23 cellular contexts compared by ENCODE assay signal in the genomic region with DNA sequence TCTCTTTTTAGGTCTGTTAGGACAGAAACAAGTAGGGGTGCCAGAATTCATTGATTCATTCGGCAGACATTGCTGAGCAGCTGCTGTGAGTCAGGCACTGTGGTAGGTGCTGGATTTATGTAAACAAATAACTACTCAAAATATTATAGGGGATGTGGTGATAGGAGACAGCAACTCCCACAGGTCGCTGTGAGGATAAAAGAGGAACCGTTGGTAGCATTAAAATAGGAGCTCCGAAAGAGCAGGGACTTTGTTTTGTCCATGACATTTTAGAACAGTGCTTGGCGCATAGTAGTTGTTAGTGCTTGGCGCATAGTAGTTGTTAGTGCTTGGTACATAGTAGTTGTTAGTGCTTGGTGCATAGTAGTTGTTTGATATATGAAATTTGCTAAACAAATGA. TPM values are rescaled to one million over a fixed set of nuclear protein-coding genes. Genes with fewer than 3 reads are reported as not detected.
DNase-seq lines count a peak whose midpoint lies in the region; ATAC-seq, FAIRE-seq and TF ChIP-seq lines count a peak whose summit lies in the region.
"Had no signal": no experiment of that assay in that cellular context is flagged by ENCODE, and none has a peak within 500 bp of the region (broad histone marks: within the 10 kb centered on the region; RNA-seq: fewer than 3 reads in every experiment).

No MANE protein-coding gene starts in this region.

- CTCF ChIA-PET in WTC11 (lab: Charles Lee), result no interaction called here

- H3K27ac ChIP-seq in HL-60 (replicated peaks), result no peak overlapping the region
- H3K27ac ChIP-seq: ascending aorta, lower lobe of right lung, Peyer's patch, thoracic aorta, VCaP had no signal

- H3K4me3 Mint-ChIP-seq in WTC11, result no peak overlapping the region
- H3K4me3 Mint-ChIP-seq: activated CD4-positive, alpha-beta memory T cell treated with anti-CD3 and anti-CD28 coated beads for 36 hours; activated naive CD4-positive, alpha-beta T cell treated with anti-CD3 and anti-CD28 coated beads, Interleukin-2, amount 10 ng/mL, durations not matched to agents 7 days and 5 days; GM23338 had no signal

- H3K27me3 ChIP-seq in HL-60 (ENCODE audit: insufficient read depth, poor library complexity, severe bottlenecking), result no peaks in the 10 kb centered on the region
- H3K27me3 ChIP-seq: ascending aorta, Peyer's patch had no signal

- TF ChIP-seq CTCF in HL-60 (IDR thresholded peaks at IDR 0.05; ENCODE audit: insufficient read depth, low read length) (no peak), WTC11 (IDR thresholded peaks at IDR 0.05) (no peak)

- no peaks in the 10 kb centered on the region for H3K36me3 Mint-ChIP-seq in WTC11
- H3K36me3 Mint-ChIP-seq: activated CD4-positive, alpha-beta memory T cell treated with anti-CD3 and anti-CD28 coated beads for 36 hours; activated naive CD4-positive, alpha-beta T cell treated with anti-CD3 and anti-CD28 coated beads, Interleukin-2, amount 10 ng/mL, durations not matched to agents 7 days and 5 days had no signal

- intact Hi-C loops in left colon (cut with DNase I, micrococcal nuclease), result no loop called here

- FAIRE-seq in GM19239 (lab: Jason Lieb, UNC), result no peak
- FAIRE-seq: islet of Langerhans had no signal

- no peak overlapping the region for H3K27ac Mint-ChIP-seq in WTC11
- H3K27ac Mint-ChIP-seq: activated CD4-positive, alpha-beta memory T cell treated with anti-CD3 and anti-CD28 coated beads for 36 hours; activated naive CD4-positive, alpha-beta T cell treated with anti-CD3 and anti-CD28 coated beads, Interleukin-2, amount 10 ng/mL, durations not matched to agents 7 days and 5 days; GM23338 had no signal

- H3K27me3 Mint-ChIP-seq in WTC11 (ENCODE audit: low read depth), result no peaks in the 10 kb centered on the region
- H3K27me3 Mint-ChIP-seq: activated CD4-positive, alpha-beta memory T cell treated with anti-CD3 and anti-CD28 coated beads for 36 hours had no signal

- ATAC-seq in WTC11, result no peak
- ATAC-seq in left colon, result no peak
- ATAC-seq: GM23338, lower lobe of right lung had no signal

- POLR2A ChIA-PET in WTC11 (lab: Charles Lee), result no interaction called here

- H3K9me3 Mint-ChIP-seq in WTC11, result no peaks in the 10 kb centered on the region
- H3K9me3 Mint-ChIP-seq: activated CD4-positive, alpha-beta memory T cell treated with anti-CD3 and anti-CD28 coated beads for 36 hours; activated naive CD4-positive, alpha-beta T cell treated with anti-CD3 and anti-CD28 coated beads, Interleukin-2, amount 10 ng/mL, durations not matched to agents 7 days and 5 days; GM23338 had no signal

- DNase-seq in HL-60 (ENCODE audit: low read depth in 1 of 2, low spot score in 1 of 2) (peak; percentile 33 to 58), NOMO-1 treated with dmso at 0.1 percent for 144 hours (lab: John Stamatoyannopoulos, UW; ENCODE audit: unreplicated experiment) (peak; percentile 38), WTC11 (ENCODE audit: low spot score) (no peak), myocyte (ENCODE audit: low read depth) (peak; percentile 24), left colon (no peak), GM19239 (ENCODE audit: insufficient read length, low spot score) (no peak), NCI-H1436 (lab: John Stamatoyannopoulos, UW) (no peak)
- DNase-seq: activated CD4-positive, alpha-beta memory T cell treated with anti-CD3 and anti-CD28 coated beads for 36 hours; activated naive CD4-positive, alpha-beta T cell treated with anti-CD3 and anti-CD28 coated beads, Interleukin-2, amount 10 ng/mL, durations not matched to agents 7 days and 5 days; activated T-cell treated with anti-CD3 and anti-CD28 coated beads, Interleukin-2, amount 50 U/mL, for 1 hour; COR-L47; lower lobe of right lung; NCI-H146; NCI-H2171 treated with DMSO at 0.1 percent for 48 hours; nucleus accumbens; Peyer's patch; retina had no signal

- no peaks in the 10 kb centered on the region for H3K4me1 Mint-ChIP-seq in WTC11
- H3K4me1 Mint-ChIP-seq: GM23338 had no signal

- H3K4me3 ChIP-seq in HL-60 (replicated peaks; ENCODE audit: insufficient read depth, low read length), result no peak overlapping the region
- H3K4me3 ChIP-seq: ascending aorta, GM23338, lower lobe of right lung, Peyer's patch, thoracic aorta had no signal

TF ChIP-seq in WTC11, 78 proteins besides CTCF, POLR2A, EP300 and RAD21:
- TF ChIP-seq GTF2I (CRISPR knock-in tag; conservative IDR thresholded peaks at IDR 0.05) (peak; percentile 80), RORB (CRISPR knock-in tag; IDR thresholded peaks at IDR 0.05) (no peak)

RNA-seq across cellular contexts. Expression of a gene that starts 29.2 kb away (rescaled TPM):
- total RNA-seq in WTC11 (2021), result 0.42 to 1.9 TPM (median 1.2 TPM) in 3 replicates
- 0.68 TPM in 1 of 2 replicates, not detected in the other for total RNA-seq in myocyte
- polyA plus RNA-seq in myocyte (2012), result 0.87 TPM
- 1 to 10 TPM; 1.5 to 1.7 TPM for total RNA-seq in left colon
- total RNA-seq: activated CD4-positive, alpha-beta memory T cell treated with anti-CD3 and anti-CD28 coated beads for 36 hours; chondrocyte had no signal

Comparison
In these comparisons a context has a peak if more than half of its experiments do, and no peak if none do; other contexts are left out.
1. DNase-seq: peak in HL-60 (2 of 2), NOMO-1 treated with dmso at 0.1 percent for 144 hours (single experiment) and myocyte (single experiment); none in WTC11 (single experiment), left colon (0 of 2), GM19239 (single experiment) and NCI-H1436 (single experiment).